Comparison of ENCODE assay signal across 19 cellular contexts in the genomic region with DNA sequence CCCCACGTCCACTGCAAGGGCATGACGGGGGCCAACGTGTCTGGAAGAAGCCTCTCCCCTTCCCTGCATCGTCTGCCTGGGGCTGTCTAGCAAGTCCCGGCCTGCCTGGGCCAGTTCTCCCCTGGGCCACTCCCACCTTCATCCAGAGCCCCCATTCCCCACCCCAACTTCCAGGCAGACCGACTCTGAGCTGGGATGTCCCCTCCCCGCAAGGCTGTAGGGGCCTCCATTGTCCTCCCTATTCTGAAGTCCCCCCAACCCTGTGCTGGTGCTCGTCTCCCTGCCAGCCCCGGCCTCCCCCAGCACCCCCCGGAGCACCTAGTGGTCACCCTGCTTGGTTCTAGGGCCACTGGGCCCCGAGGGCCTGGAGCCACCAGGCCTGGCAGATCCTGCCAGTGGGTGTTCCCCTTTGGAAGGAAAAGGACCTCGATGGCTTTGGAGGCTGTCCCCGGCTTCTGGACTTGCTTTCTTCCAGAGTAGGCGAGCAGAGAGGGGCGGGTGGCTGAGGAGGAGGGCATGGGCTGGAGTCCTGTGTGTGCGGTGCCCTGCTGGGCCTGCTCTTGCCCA. TPM values are rescaled to one million over a fixed set of nuclear protein-coding genes. Genes with fewer than 3 reads are reported as not detected.
DNase-seq lines count a peak whose midpoint lies in the region; ATAC-seq and TF ChIP-seq lines count a peak whose summit lies in the region.
"Had no signal": no experiment of that assay in that cellular context is flagged by ENCODE, and none has a peak within 500 bp of the region (broad histone marks: within the 10 kb centered on the region; RNA-seq: fewer than 3 reads in every experiment).

No MANE protein-coding gene starts in this region.

- H2AFZ ChIP-seq in hepatocyte, result no peak overlapping the region

- H3K27me3 ChIP-seq in right cardiac atrium (ENCODE audit: control insufficient read depth, insufficient read depth) (no peaks in the 10 kb centered on the region), hepatocyte (no peaks in the 10 kb centered on the region)
- H3K27me3 ChIP-seq: right lobe of liver had no signal

- H4K20me1 ChIP-seq in hepatocyte (ENCODE audit: insufficient read depth, poor library complexity, severe bottlenecking), result peaks cover 73% of the 10 kb centered on the region

- H3K4me3 ChIP-seq in right cardiac atrium (ENCODE audit: low read length) (no peak overlapping the region), hepatocyte (no peak overlapping the region), skin epidermis (no peak overlapping the region)
- H3K4me3 ChIP-seq: right lobe of liver had no signal

- intact Hi-C loops in right cardiac atrium (cut with DNase I) (loop anchor here in 2 of 4 donors (10.0 kb wide), 2 partner anchors 116 to 126 kb away; no protein-coding TSS in a partner anchor), Right ventricle myocardium superior (cut with DNase I) (no loop called here)

- WGBS in right cardiac atrium, result 42% methylated on average over 16 of the region's 16 CpGs
- 83% methylated on average over 16 of the region's 16 CpGs for WGBS in hepatocyte (ENCODE audit: low lambda C conversion rate, missing lambda C conversion rate)

- TF ChIP-seq CTCF in hepatocyte (IDR thresholded peaks at IDR 0.05; ENCODE audit: poor library complexity), result no peak

- H3K79me2 ChIP-seq in hepatocyte, result peaks cover 94% of the 10 kb centered on the region

- peak in 2 of 3 donors; percentile 60 to 68 for DNase-seq in right cardiac atrium
- no peak for DNase-seq in Right ventricle myocardium superior
- DNase-seq in hepatocyte (ENCODE audit: low spot score), result no peak
- DNase-seq in stimulated activated CD4-positive, alpha-beta T cell treated with anti-CD3 and anti-CD28 coated beads, Interleukin-1b, Interleukin-23, amount 100 ng/mL, for 48 hours, result no peak
- DNase-seq in Kasumi-1 (lab: John Stamatoyannopoulos, UW), result no peak
- no peak for DNase-seq in NCI-H748 (lab: John Stamatoyannopoulos, UW; ENCODE audit: unreplicated experiment)
- no peak for DNase-seq in NCI-H1092 (lab: John Stamatoyannopoulos, UW)
- DNase-seq: ACHN; activated naive CD4-positive, alpha-beta T cell treated with anti-CD3 and anti-CD28 coated beads, Interleukin-2, amount 50 U/mL, for 16 hours; effector memory CD8-positive, alpha-beta T cell; EL; mesendoderm; NCI-H1092 treated with DMSO at 0.1 percent for 48 hours; NCI-H2171; stimulated activated CD4-positive, alpha-beta T cell treated with anti-CD3 and anti-CD28 coated beads, Interleukin-4, amount 100 ng/mL, for 24 hours; stimulated activated CD8-positive, alpha-beta memory T cell treated with anti-CD3 and anti-CD28 coated beads, Interleukin-4, amount 100 ng/mL, for 48 hours; SW 1271 had no signal

- no peaks in the 10 kb centered on the region for H3K9me2 ChIP-seq in hepatocyte (replicated peaks; ENCODE audit: insufficient read depth)

- ATAC-seq in right cardiac atrium (no peak), Right ventricle myocardium superior (ENCODE audit: poor library complexity) (no peak)
- ATAC-seq: effector memory CD8-positive, alpha-beta T cell; right lobe of liver had no signal

- peak overlapping the region; percentile 97 for H3K4me2 ChIP-seq in hepatocyte

- H3K4me1 ChIP-seq in right cardiac atrium (ENCODE audit: control insufficient read depth, insufficient read depth, low read length) (peaks cover 28% of the 10 kb centered on the region), hepatocyte (ENCODE audit: insufficient read depth) (peaks cover 72% of the 10 kb centered on the region)

- H3K27ac ChIP-seq in right cardiac atrium (ENCODE audit: low read length) (peak overlapping the region; percentile 9), hepatocyte (peak overlapping the region; percentile 57), skin epidermis (peak overlapping the region in 14 of 21 experiments; percentile 9 to 87 (median 68))
- H3K27ac ChIP-seq: right lobe of liver had no signal

- H3K9me3 ChIP-seq in right cardiac atrium (ENCODE audit: control insufficient read depth, low read length), result no peaks in the 10 kb centered on the region
- no peaks in the 10 kb centered on the region for H3K9me3 ChIP-seq in hepatocyte (ENCODE audit: low read depth)
- H3K9me3 ChIP-seq: right lobe of liver had no signal

- H3K36me3 ChIP-seq in hepatocyte (replicated peaks; ENCODE audit: insufficient read depth, low read depth), result no peaks in the 10 kb centered on the region
- H3K36me3 ChIP-seq: right lobe of liver had no signal

RNA-seq across cellular contexts. Expression of a gene that starts 4.8 kb away (rescaled TPM):
- total RNA-seq in right cardiac atrium (10 to 100 TPM; 20.0 to 34.6 (median 33.1) TPM), Right ventricle myocardium superior (14.6 TPM), hepatocyte (3.6 TPM in 2 replicates)
- polyA plus RNA-seq in right cardiac atrium (15.2 TPM), hepatocyte (11.3 and 12.2 TPM in 2 replicates)

RNA-seq across cellular contexts. Expression of a gene that starts 30.5 kb away (rescaled TPM):
- 10 to 100 TPM; 57.6 to 61.9 (median 59.7) TPM for total RNA-seq in right cardiac atrium
- polyA plus RNA-seq in right cardiac atrium, result 131 TPM
- 74.0 TPM for total RNA-seq in Right ventricle myocardium superior
- total RNA-seq in hepatocyte, result 33.0 and 35.0 TPM in 2 replicates
- polyA plus RNA-seq in hepatocyte, result 57.7 and 70.4 TPM in 2 replicates

RNA-seq across cellular contexts. Expression of a gene that starts 47.8 kb away (rescaled TPM):
- total RNA-seq in right cardiac atrium, result 1 to 10 TPM; 2.3 to 4.2 (median 3.5) TPM
- 2.1 TPM for polyA plus RNA-seq in right cardiac atrium
- 4.0 TPM for total RNA-seq in Right ventricle myocardium superior
- total RNA-seq in hepatocyte, result 6.1 and 11.4 TPM in 2 replicates
- polyA plus RNA-seq in hepatocyte, result 3.1 and 4.2 TPM in 2 replicates

RNA-seq across cellular contexts. Expression of a gene that starts 51.0 kb away (rescaled TPM):
- total RNA-seq in right cardiac atrium (10 to 100 TPM; 11.4 to 21.3 (median 13.6) TPM), Right ventricle myocardium superior (5.7 TPM), hepatocyte (10.0 and 12.1 TPM in 2 replicates)
- polyA plus RNA-seq in right cardiac atrium (10.7 TPM), hepatocyte (55.9 and 64.2 TPM in 2 replicates)

Comparison
In these comparisons a context has a peak if more than half of its experiments do, and no peak if none do; other contexts are left out.
1. DNase-seq: peak in right cardiac atrium (2 of 3); none in Right ventricle myocardium superior (single experiment), hepatocyte (single experiment), stimulated activated CD4-positive, alpha-beta T cell treated with anti-CD3 and anti-CD28 coated beads, Interleukin-1b, Interleukin-23, amount 100 ng/mL, for 48 hours (single experiment), Kasumi-1 (0 of 2), NCI-H748 (single experiment) and NCI-H1092 (single experiment).
2. H3K27ac ChIP-seq: peak in every context shown above with its lines; median percentile 68 in skin epidermis; 57 in hepatocyte; 9 in right cardiac atrium.